9 cellular contexts compared by ENCODE assay signal in genomic region chr12:27277846-27278260, GRCh38. TPM values are rescaled to one million over a fixed set of nuclear protein-coding genes. Genes with fewer than 3 reads are reported as not detected.
A peak's percentile ranks its signal among the peaks of the same experiment; 100 is the strongest.
DNase-seq lines count a peak whose midpoint lies in the region; ATAC-seq and TF ChIP-seq lines count a peak whose summit lies in the region.
"Had no signal": no experiment of that assay in that cellular context is flagged by ENCODE, and none has a peak within 500 bp of the region (broad histone marks: within the 10 kb centered on the region; RNA-seq: fewer than 3 reads in every experiment).

No MANE protein-coding gene starts in this region.

- no peak overlapping the region for H2BK15ac ChIP-seq in IMR-90 (ENCODE audit: low read depth, low read length)

- TF ChIP-seq POLR2A in IMR-90 (IDR thresholded peaks at IDR 0.05; ENCODE audit: low read depth, low read length): no peak

- dilution Hi-C loops in IMR-90 (cut with HindIII; ENCODE audit: low sequenced_read_pairs, unreplicated experiment): no loop called here

- no peak for TF ChIP-seq RAD21 in IMR-90 (IDR thresholded peaks at IDR 0.05; ENCODE audit: low read length)

- peak; percentile 48 for DNase-seq in DMS53 (lab: John Stamatoyannopoulos, UW)
- no peak for DNase-seq in DMS53 treated with DMSO at 0.1 percent for 48 hours (lab: John Stamatoyannopoulos, UW; ENCODE audit: unreplicated experiment)
- DNase-seq in IMR-90: peak; percentile 97
- peak; percentile 86 to 90 for DNase-seq in dermis microvascular lymphatic vessel endothelial cell (ENCODE audit: low read depth in 2 of 2)
- DNase-seq in trophoblast cell: peak; percentile 12 to 20
- DNase-seq in central memory CD4-positive, alpha-beta T cell: no peak

- no peak overlapping the region for H4K12ac ChIP-seq in trophoblast cell (ENCODE audit: low read depth, low read length)

- H3K23ac ChIP-seq in IMR-90 (ENCODE audit: low read depth, low read length): no peak overlapping the region
- H3K23ac ChIP-seq in trophoblast cell (ENCODE audit: low read length): no peak overlapping the region

- H4K5ac ChIP-seq in IMR-90 (ENCODE audit: low read depth, low read length): no peak overlapping the region

- peaks cover 9 to 38% of the 10 kb centered on the region in 2 experiments for H3K79me1 ChIP-seq in IMR-90 (ENCODE audit: low read depth in 1 of 2, low read length in 2 of 2)
- no peaks in the 10 kb centered on the region for H3K79me1 ChIP-seq in trophoblast cell (ENCODE audit: low read length)

- no peak overlapping the region for H2AK9ac ChIP-seq in IMR-90 (replicated peaks; ENCODE audit: low read depth, low read length, poor library complexity)

- H2BK120ac ChIP-seq in IMR-90 (ENCODE audit: low read depth, low read length): no peak overlapping the region
- no peak overlapping the region for H2BK120ac ChIP-seq in trophoblast cell (ENCODE audit: insufficient read depth, low read length, poor library complexity)

- H3K18ac ChIP-seq in IMR-90 (ENCODE audit: low read depth, low read length) (no peak overlapping the region), trophoblast cell (ENCODE audit: low read length) (no peak overlapping the region)

- no TSS peak for BruUV-seq in IMR-90 (replicated peaks; lab: Mats Ljungman, UMichigan)

- in situ Hi-C loops in IMR-90 (cut with MboI; ENCODE audit: low sequenced_read_pairs): no loop called here

- H3K9me3 ChIP-seq in IMR-90 (ENCODE audit: control insufficient read depth, insufficient read depth, low read length) (no peaks in the 10 kb centered on the region), trophoblast cell (ENCODE audit: insufficient read depth, low read depth, low read length) (no peaks in the 10 kb centered on the region)
- H3K9me3 ChIP-seq: BLaER1 had no signal

- H2BK20ac ChIP-seq in IMR-90 (ENCODE audit: low read depth, low read length): no peak overlapping the region

- H3K4ac ChIP-seq in IMR-90 (ENCODE audit: low read depth, low read length) (no peak overlapping the region), trophoblast cell (ENCODE audit: low read depth, low read length) (no peak overlapping the region)

- H2BK5ac ChIP-seq in IMR-90 (ENCODE audit: low read depth, low read length, poor library complexity, severe bottlenecking) (no peak overlapping the region), trophoblast cell (ENCODE audit: low read depth, low read length, poor library complexity) (no peak overlapping the region)

- H2AK5ac ChIP-seq in IMR-90 (ENCODE audit: low read depth, low read length) (no peak overlapping the region), trophoblast cell (ENCODE audit: low read length) (no peak overlapping the region)

- H3K9me1 ChIP-seq in IMR-90 (ENCODE audit: insufficient read depth, low read length): peaks cover 6% of the 10 kb centered on the region; the same call in 1 of the 2 replicates

- TF ChIP-seq CTCF in IMR-90 (conservative IDR thresholded peaks at IDR 0.05; ENCODE audit: low read depth, low read length): no peak

- no peak overlapping the region for H3K9ac ChIP-seq in IMR-90 (ENCODE audit: low read depth, low read length)
- no peak overlapping the region for H3K9ac ChIP-seq in trophoblast cell (ENCODE audit: low read length)
- H3K9ac ChIP-seq: BLaER1 had no signal

- H3K14ac ChIP-seq in IMR-90 (replicated peaks; ENCODE audit: low read depth, low read length) (no peak overlapping the region), trophoblast cell (ENCODE audit: low read length) (no peak overlapping the region)

- H3K56ac ChIP-seq in IMR-90 (ENCODE audit: extremely low read depth, insufficient read depth, low read length): no peak overlapping the region

- H3K4me1 ChIP-seq in IMR-90 (ENCODE audit: control insufficient read depth, insufficient read depth, low read length) (peaks cover 10% of the 10 kb centered on the region), trophoblast cell (ENCODE audit: control insufficient read depth in 1 of 2, insufficient read depth in 2 of 2, low read length in 2 of 2) (no peaks in the 10 kb centered on the region)
- H3K4me1 ChIP-seq: BLaER1 had no signal

- intact Hi-C loops in IMR-90 (cut with micrococcal nuclease): no loop called here

- H3K27ac ChIP-seq in IMR-90 (ENCODE audit: insufficient read depth, low read length) (no peak overlapping the region), trophoblast cell (ENCODE audit: low read depth, low read length) (no peak overlapping the region)
- H3K27ac ChIP-seq: BLaER1 had no signal

- H3K4me3 ChIP-seq in IMR-90 (ENCODE audit: insufficient read depth, low read depth, low read length) (no peak overlapping the region), trophoblast cell (ENCODE audit: low read depth, low read length) (no peak overlapping the region)
- H3K4me3 ChIP-seq: BLaER1 had no signal

- CTCF ChIA-PET in IMR-90 (lab: Yijun Ruan, JAX): interaction anchor here (0.5 kb wide), 1 partner anchor 9 kb away, joined by 3 read pairs; no protein-coding TSS in a partner anchor

- no peak overlapping the region for H2BK12ac ChIP-seq in trophoblast cell (ENCODE audit: low read length)

- no peaks in the 10 kb centered on the region for H3K79me2 ChIP-seq in trophoblast cell (ENCODE audit: control insufficient read depth, insufficient read depth, low read length, poor library complexity)

- H3K27me3 ChIP-seq in IMR-90 (ENCODE audit: control insufficient read depth, insufficient read depth, low read length) (no peaks in the 10 kb centered on the region), trophoblast cell (ENCODE audit: insufficient read depth, low read length) (no peaks in the 10 kb centered on the region)
- H3K27me3 ChIP-seq: BLaER1 had no signal

- WGBS in IMR-90 (ENCODE audit: extremely low coverage in 2 of 2, insufficient read length in 1 of 2), 2 experiments: no CpG with 5 or more reads among the region's 1 CpG
- WGBS in trophoblast cell (ENCODE audit: extremely low coverage, insufficient coverage, insufficient read length): no CpG with 5 or more reads among the region's 1 CpG

- no peak overlapping the region for H4K8ac ChIP-seq in IMR-90 (ENCODE audit: low read depth in 2 of 2, low read length in 2 of 2)
- H4K8ac ChIP-seq in trophoblast cell (ENCODE audit: low read depth, low read length): no peak overlapping the region

- no peaks in the 10 kb centered on the region; the same call in 1 of the 2 replicates for H4K20me1 ChIP-seq in IMR-90 (ENCODE audit: insufficient read depth, low read length)

- POLR2A ChIA-PET in IMR-90 (lab: Charles Lee; ENCODE audit: unreplicated experiment): no interaction called here

- no peak overlapping the region for H4K91ac ChIP-seq in IMR-90 (ENCODE audit: insufficient read depth, low read depth, low read length)
- no peak overlapping the region for H4K91ac ChIP-seq in trophoblast cell (ENCODE audit: low read depth, low read length)

- H3K36me3 ChIP-seq in IMR-90 (ENCODE audit: control insufficient read depth, insufficient read depth, low read length): peaks cover 1% of the 10 kb centered on the region; the same call in 1 of the 2 replicates
- H3K36me3 ChIP-seq in trophoblast cell (ENCODE audit: control insufficient read depth in 1 of 2, insufficient read depth in 2 of 2, low read length in 2 of 2): no peaks in the 10 kb centered on the region
- H3K36me3 ChIP-seq: BLaER1 had no signal

- peak; percentile 87 for ATAC-seq in GM21825 (IDR thresholded peaks at IDR 0.05; ENCODE audit: unreplicated experiment)
- ATAC-seq in IMR-90 (ENCODE audit: low read depth): peak; percentile 72
- ATAC-seq in GM19324 (IDR thresholded peaks at IDR 0.05; ENCODE audit: low FRiP score, unreplicated experiment): no peak

- H2AFZ ChIP-seq in IMR-90 (replicated peaks; ENCODE audit: low read length, poor library complexity) (no peak overlapping the region), trophoblast cell (ENCODE audit: insufficient read depth, low read length, poor library complexity) (no peak overlapping the region)

- H3K4me2 ChIP-seq in IMR-90 (ENCODE audit: low read depth, low read length): no peak overlapping the region; the same call in 1 of the 2 replicates
- H3K4me2 ChIP-seq in trophoblast cell (ENCODE audit: low read length): no peak overlapping the region
- H3K4me2 ChIP-seq: BLaER1 had no signal

TF ChIP-seq in IMR-90, 13 proteins besides CTCF, POLR2A, EP300 and RAD21:
- TF ChIP-seq RCOR1 (IDR thresholded peaks at IDR 0.05; ENCODE audit: insufficient replicate concordance, low read length) (no peak), MAFK (IDR thresholded peaks at IDR 0.05; ENCODE audit: low read depth, low read length) (0 out of 2 replicates have a peak, but pooled peaks have one; percentile 11), SMC3 (IDR thresholded peaks at IDR 0.05; ENCODE audit: low read depth, low read length) (no peak)

RNA-seq across cellular contexts. Expression of gene STK38L, which starts 33.8 kb away (rescaled TPM):
- 7.2 and 15.3 TPM in 2 replicates for total RNA-seq in IMR-90 (2012; rRNA removed)
- 4.1 and 5.1 TPM in 2 replicates for polyA plus RNA-seq in IMR-90 (2012; rRNA removed)
- polyA plus RNA-seq in IMR-90 (2012; cell fraction: cytosol; rRNA removed): 0.58 and 1.9 TPM in 2 replicates
- 0.64 and 8.8 TPM in 2 replicates for polyA plus RNA-seq in IMR-90 (2012; cell fraction: nucleus; rRNA removed; ENCODE audit: low replicate concordance)
- 49.2 and 51.7 TPM in 2 replicates for total RNA-seq in dermis microvascular lymphatic vessel endothelial cell
- polyA plus RNA-seq in trophoblast cell (2013): 28.6 and 30.7 TPM in 2 replicates

RNA-seq across cellular contexts. Expression of gene BMAL2, which starts 54.8 kb away (rescaled TPM):
- total RNA-seq in IMR-90 (2012; rRNA removed) (55.3 and 57.0 TPM in 2 replicates), dermis microvascular lymphatic vessel endothelial cell (25.4 and 31.8 TPM in 2 replicates)
- polyA plus RNA-seq in IMR-90 (2012; rRNA removed): 8.7 and 11.0 TPM in 2 replicates
- polyA plus RNA-seq in IMR-90 (2012; cell fraction: cytosol; rRNA removed): 2.4 and 3.4 TPM in 2 replicates
- 1.5 and 5.3 TPM in 2 replicates for polyA plus RNA-seq in IMR-90 (2012; cell fraction: nucleus; rRNA removed; ENCODE audit: low replicate concordance)
- 4.4 and 4.6 TPM in 2 replicates for polyA plus RNA-seq in trophoblast cell (2013)

Comparison
In these comparisons a context has a peak if more than half of its experiments do, and no peak if none do; other contexts are left out.
1. DNase-seq: peak in DMS53 (single experiment), IMR-90 (single experiment), dermis microvascular lymphatic vessel endothelial cell (2 of 2) and trophoblast cell (2 of 2); none in DMS53 treated with DMSO at 0.1 percent for 48 hours (single experiment) and central memory CD4-positive, alpha-beta T cell (single experiment).